Comparison of ENCODE assay signal across 16 cellular contexts in the genomic region with DNA sequence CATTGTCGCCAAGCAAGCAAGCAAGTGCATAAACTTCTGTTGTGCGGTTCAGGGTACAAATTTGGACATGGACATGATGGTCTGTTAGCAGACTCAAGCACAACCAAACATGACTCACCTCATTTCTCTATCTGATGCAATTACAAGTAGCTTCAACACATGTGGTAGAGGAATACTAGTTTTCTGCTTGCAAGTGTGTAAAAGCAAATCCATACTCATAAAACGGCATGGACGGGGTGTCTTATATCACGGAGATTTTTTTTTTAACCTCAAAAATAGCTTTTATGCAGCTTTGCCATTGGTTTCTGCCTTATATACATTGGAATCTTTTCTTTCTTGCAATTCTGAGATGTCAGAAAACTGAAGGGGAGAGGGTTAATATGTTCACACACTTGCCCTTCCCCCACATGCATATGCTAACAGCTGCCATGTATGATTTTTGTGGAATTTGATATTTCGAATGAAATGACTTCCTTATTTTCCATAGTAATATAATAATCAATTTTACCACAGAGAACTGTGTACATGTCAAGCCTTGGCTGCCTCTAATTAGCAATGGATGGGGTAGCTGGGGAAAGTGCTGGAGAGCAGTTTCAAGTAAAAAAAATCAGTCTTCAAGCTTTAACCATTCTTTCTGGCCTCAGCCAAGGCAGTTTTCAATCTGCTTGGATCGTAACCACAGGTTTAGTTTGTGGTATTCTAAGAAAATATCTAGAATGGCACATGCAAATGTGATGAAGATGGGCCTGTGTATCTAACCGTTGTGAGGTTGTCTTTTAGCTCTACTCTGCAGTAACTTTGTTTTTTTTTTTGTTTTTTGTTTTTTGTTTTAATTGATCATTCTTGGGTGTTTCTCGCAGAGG.
A peak's percentile ranks its signal among the peaks of the same experiment; 100 is the strongest.
DNase-seq lines count a peak whose midpoint lies in the region; ATAC-seq lines count a peak whose summit lies in the region.
"Had no signal": no experiment of that assay in that cellular context is flagged by ENCODE, and none has a peak within 500 bp of the region (broad histone marks: within the 10 kb centered on the region; RNA-seq: fewer than 3 reads in every experiment).

No MANE protein-coding gene starts in this region.

- H3K27ac ChIP-seq in CD8-positive, alpha-beta memory T cell (ENCODE audit: low read depth, low read length) = peak overlapping the region; percentile 18
- no peak overlapping the region for H3K27ac ChIP-seq in aorta (ENCODE audit: low read depth in 1 of 2, low read length in 2 of 2)
- H3K27ac ChIP-seq: C4-2B, ovary had no signal

- WGBS in aorta, 2 donors = 83 to 90% methylated on average over 9 of the region's 9 CpGs

- peaks cover 0 to 2% (median 0%) of the 10 kb centered on the region in 3 donors for H3K36me3 Mint-ChIP-seq in CD8-positive, alpha-beta memory T cell
- H3K36me3 Mint-ChIP-seq in activated CD4-positive, alpha-beta memory T cell treated with anti-CD3 and anti-CD28 coated beads, Interleukin-2, amount 10 ng/mL, durations not matched to agents 7 days and 5 days (ENCODE audit: low read depth) = no peaks in the 10 kb centered on the region
- H3K36me3 Mint-ChIP-seq: activated naive CD4-positive, alpha-beta T cell treated with anti-CD3 and anti-CD28 coated beads, Interleukin-2, amount 10 ng/mL, durations not matched to agents 7 days and 5 days had no signal

- CTCF ChIA-PET in CD8-positive, alpha-beta memory T cell (lab: Charles Lee) = interaction anchor here (1.2 kb wide), 1 partner anchor 38 kb away, joined by 3 read pairs; no protein-coding TSS in a partner anchor
- CTCF ChIA-PET in activated CD4-positive, alpha-beta memory T cell treated with anti-CD3 and anti-CD28 coated beads, Interleukin-2, amount 10 ng/mL, durations not matched to agents 7 days and 5 days (lab: Charles Lee) = interaction anchor here (1.0 kb wide), 1 partner anchor 9 kb away, joined by 4 read pairs; no protein-coding TSS in a partner anchor

- H3K27me3 Mint-ChIP-seq in CD8-positive, alpha-beta memory T cell = peaks cover 5 to 15% of the 10 kb centered on the region in 2 donors
- H3K27me3 Mint-ChIP-seq in activated CD4-positive, alpha-beta memory T cell treated with anti-CD3 and anti-CD28 coated beads, Interleukin-2, amount 10 ng/mL, durations not matched to agents 7 days and 5 days = peaks cover 4% of the 10 kb centered on the region

- H3K9me3 ChIP-seq in CD8-positive, alpha-beta memory T cell (ENCODE audit: low read length) = no peaks in the 10 kb centered on the region
- H3K9me3 ChIP-seq in aorta (ENCODE audit: control insufficient read depth, low read length) = no peaks in the 10 kb centered on the region
- H3K9me3 ChIP-seq: ovary had no signal

- intact Hi-C loops in aorta (cut with DNase I) = no loop called here

- peak; percentile 51 for ATAC-seq in HG02885 (IDR thresholded peaks at IDR 0.05; ENCODE audit: poor library complexity, unreplicated experiment)
- ATAC-seq in aorta (ENCODE audit: low FRiP score) = no peak

- no peaks in the 10 kb centered on the region for H3K4me1 ChIP-seq in CD8-positive, alpha-beta memory T cell (ENCODE audit: insufficient read depth, low read length)
- peaks cover 3 to 11% of the 10 kb centered on the region in 2 donors for H3K4me1 ChIP-seq in aorta (ENCODE audit: control insufficient read depth in 1 of 2, insufficient read depth in 2 of 2, low read length in 2 of 2)

- H3K27ac Mint-ChIP-seq in CD8-positive, alpha-beta memory T cell = no peak overlapping the region
- H3K27ac Mint-ChIP-seq in activated CD4-positive, alpha-beta memory T cell treated with anti-CD3 and anti-CD28 coated beads, Interleukin-2, amount 10 ng/mL, durations not matched to agents 7 days and 5 days = no peak overlapping the region
- H3K27ac Mint-ChIP-seq: activated naive CD4-positive, alpha-beta T cell treated with anti-CD3 and anti-CD28 coated beads, Interleukin-2, amount 10 ng/mL, durations not matched to agents 7 days and 5 days; dendritic cell treated with granulocyte-macrophage colony-stimulating factor and Interleukin-4, amounts not matched to agents 40 ng/mL and 50 ng/mL, for 4 days had no signal

- H3K9me3 Mint-ChIP-seq in CD8-positive, alpha-beta memory T cell = no peaks in the 10 kb centered on the region
- no peaks in the 10 kb centered on the region for H3K9me3 Mint-ChIP-seq in activated CD4-positive, alpha-beta memory T cell treated with anti-CD3 and anti-CD28 coated beads, Interleukin-2, amount 10 ng/mL, durations not matched to agents 7 days and 5 days
- H3K9me3 Mint-ChIP-seq: activated naive CD4-positive, alpha-beta T cell treated with anti-CD3 and anti-CD28 coated beads, Interleukin-2, amount 10 ng/mL, durations not matched to agents 7 days and 5 days; dendritic cell treated with granulocyte-macrophage colony-stimulating factor and Interleukin-4, amounts not matched to agents 40 ng/mL and 50 ng/mL, for 4 days had no signal

- no peak overlapping the region for H3K4me3 ChIP-seq in CD8-positive, alpha-beta memory T cell (ENCODE audit: low read length)
- H3K4me3 ChIP-seq in aorta (ENCODE audit: low read length in 2 of 2) = no peak overlapping the region
- H3K4me3 ChIP-seq: ovary had no signal

- peak overlapping the region in 1 of 7 donors; percentile 11 for H3K4me3 Mint-ChIP-seq in CD8-positive, alpha-beta memory T cell
- H3K4me3 Mint-ChIP-seq in activated CD4-positive, alpha-beta memory T cell treated with anti-CD3 and anti-CD28 coated beads, Interleukin-2, amount 10 ng/mL, durations not matched to agents 7 days and 5 days = no peak overlapping the region
- H3K4me3 Mint-ChIP-seq: activated naive CD4-positive, alpha-beta T cell treated with anti-CD3 and anti-CD28 coated beads, Interleukin-2, amount 10 ng/mL, durations not matched to agents 7 days and 5 days; dendritic cell treated with granulocyte-macrophage colony-stimulating factor and Interleukin-4, amounts not matched to agents 40 ng/mL and 50 ng/mL, for 4 days had no signal

- no peak for DNase-seq in CD8-positive, alpha-beta memory T cell
- peak; percentile 38 for DNase-seq in amniotic epithelial cell (ENCODE audit: low read depth)
- DNase-seq in iris pigment epithelial cell (ENCODE audit: low read depth) = peak; percentile 49
- DNase-seq in NCI-H345 (lab: John Stamatoyannopoulos, UW) = no peak
- DNase-seq in NCI-H748 treated with DMSO at 0.1 percent for 48 hours (lab: John Stamatoyannopoulos, UW) = no peak
- no peak for DNase-seq in activated CD4-positive, alpha-beta memory T cell treated with anti-CD3 and anti-CD28 coated beads, Interleukin-2, amount 10 ng/mL, durations not matched to agents 7 days and 5 days
- no peak for DNase-seq in aorta
- DNase-seq: activated CD4-positive, alpha-beta T cell treated with anti-CD3 and anti-CD28 coated beads, Interleukin-2, amount 50 U/mL, for 1 hour; activated naive CD4-positive, alpha-beta T cell treated with anti-CD3 and anti-CD28 coated beads, Interleukin-2, amount 10 ng/mL, durations not matched to agents 7 days and 5 days; head of caudate nucleus; NCI-H1105 treated with DMSO at 0.1 percent for 48 hours; ovary; stimulated activated naive CD4-positive, alpha-beta T cell had no signal

- H3K36me3 ChIP-seq in CD8-positive, alpha-beta memory T cell (ENCODE audit: insufficient read depth, low read length) = no peaks in the 10 kb centered on the region
- H3K36me3 ChIP-seq in aorta (ENCODE audit: control insufficient read depth in 1 of 2, insufficient read depth in 2 of 2, low read length in 1 of 2) = no peaks in the 10 kb centered on the region
- H3K36me3 ChIP-seq: ovary had no signal

- peaks cover 7 to 22% (median 17%) of the 10 kb centered on the region in 3 donors for H3K4me1 Mint-ChIP-seq in CD8-positive, alpha-beta memory T cell
- peaks cover 2% of the 10 kb centered on the region for H3K4me1 Mint-ChIP-seq in activated CD4-positive, alpha-beta memory T cell treated with anti-CD3 and anti-CD28 coated beads, Interleukin-2, amount 10 ng/mL, durations not matched to agents 7 days and 5 days
- H3K4me1 Mint-ChIP-seq: activated naive CD4-positive, alpha-beta T cell treated with anti-CD3 and anti-CD28 coated beads, Interleukin-2, amount 10 ng/mL, durations not matched to agents 7 days and 5 days had no signal

- H3K27me3 ChIP-seq in CD8-positive, alpha-beta memory T cell (ENCODE audit: insufficient read depth, low read length, poor library complexity, severe bottlenecking) = peaks cover 4% of the 10 kb centered on the region
- no peaks in the 10 kb centered on the region for H3K27me3 ChIP-seq in aorta (ENCODE audit: control insufficient read depth in 1 of 2, insufficient read depth in 2 of 2, low read length in 1 of 2)
- H3K27me3 ChIP-seq: ovary had no signal

- POLR2A ChIA-PET in CD8-positive, alpha-beta memory T cell (lab: Charles Lee) = no interaction called here
- POLR2A ChIA-PET in activated CD4-positive, alpha-beta memory T cell treated with anti-CD3 and anti-CD28 coated beads, Interleukin-2, amount 10 ng/mL, durations not matched to agents 7 days and 5 days (lab: Charles Lee) = interaction anchor here (0.9 kb wide), 1 partner anchor 41 kb away, joined by 3 read pairs; no protein-coding TSS in a partner anchor

Comparison
In these comparisons a context has a peak if more than half of its experiments do, and no peak if none do; other contexts are left out.
1. DNase-seq: peak in amniotic epithelial cell (single experiment) and iris pigment epithelial cell (single experiment); none in CD8-positive, alpha-beta memory T cell (0 of 5), NCI-H345 (single experiment), NCI-H748 treated with DMSO at 0.1 percent for 48 hours (single experiment), activated CD4-positive, alpha-beta memory T cell treated with anti-CD3 and anti-CD28 coated beads, Interleukin-2, amount 10 ng/mL, durations not matched to agents 7 days and 5 days (single experiment) and aorta (0 of 2).